26 cellular contexts compared by ENCODE assay signal in the genomic region with DNA sequence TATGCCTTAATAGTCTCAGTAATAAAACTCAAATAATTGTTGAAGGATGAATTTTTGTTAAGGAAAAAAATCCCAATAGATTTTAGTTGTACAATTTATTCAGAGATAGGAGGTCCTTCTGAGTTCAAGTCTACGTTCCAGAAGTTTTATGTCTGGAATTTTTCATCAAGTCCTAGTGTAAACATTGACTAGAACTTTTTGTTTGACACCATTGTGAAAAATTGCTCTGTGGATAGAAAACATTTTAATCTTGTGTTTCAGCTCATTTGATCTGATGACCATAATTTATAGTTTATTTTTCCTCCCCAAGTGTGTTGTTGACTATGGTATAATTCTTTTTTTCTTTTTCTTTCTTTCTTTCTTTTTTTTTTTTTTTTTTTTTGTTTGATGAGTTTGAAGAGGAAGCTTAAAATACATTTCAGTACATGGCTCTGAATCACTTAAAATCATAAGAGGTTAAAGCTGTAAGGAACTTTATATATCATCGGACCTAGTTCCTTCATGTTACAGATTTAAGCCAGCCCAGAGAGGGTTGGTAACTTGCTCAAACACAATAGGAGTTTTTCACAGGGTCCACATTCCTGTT. TPM values are rescaled to one million over a fixed set of nuclear protein-coding genes. Genes with fewer than 3 reads are reported as not detected.
DNase-seq lines count a peak whose midpoint lies in the region; ATAC-seq and TF ChIP-seq lines count a peak whose summit lies in the region.
"Had no signal": no experiment of that assay in that cellular context is flagged by ENCODE, and none has a peak within 500 bp of the region (broad histone marks: within the 10 kb centered on the region; RNA-seq: fewer than 3 reads in every experiment).

No MANE protein-coding gene starts in this region.

- in situ Hi-C loops in transverse colon (cut with MboI; ENCODE audit: low pct_ligation_motif_present in 1 of 4, low pct_unique_long_range_greater_than_20kb in 1 of 4, low sequenced_read_pairs in 3 of 4): no loop called here

- no peaks in the 10 kb centered on the region for H3K27me3 Mint-ChIP-seq in CD8-positive, alpha-beta memory T cell
- H3K27me3 Mint-ChIP-seq: central memory CD8-positive, alpha-beta T cell had no signal

- H3K4me3 ChIP-seq in adrenal gland (no peak overlapping the region), esophagus squamous epithelium (no peak overlapping the region), muscle layer of duodenum (ENCODE audit: low read depth in 1 of 2, low read length in 2 of 2) (no peak overlapping the region), transverse colon (no peak overlapping the region)
- H3K4me3 ChIP-seq in CD8-positive, alpha-beta memory T cell (ENCODE audit: low read length): no peak overlapping the region
- H3K4me3 ChIP-seq: psoas muscle, skin epidermis, thyroid gland had no signal

- peaks cover 18 to 59% (median 20%) of the 10 kb centered on the region in 3 donors for H3K4me1 Mint-ChIP-seq in CD8-positive, alpha-beta memory T cell

- H3K27me3 ChIP-seq in adrenal gland (no peaks in the 10 kb centered on the region), esophagus squamous epithelium (no peaks in the 10 kb centered on the region), muscle layer of duodenum (ENCODE audit: low read depth, low read length) (no peaks in the 10 kb centered on the region), transverse colon (no peaks in the 10 kb centered on the region)
- no peaks in the 10 kb centered on the region for H3K27me3 ChIP-seq in CD8-positive, alpha-beta memory T cell (ENCODE audit: insufficient read depth, low read length, poor library complexity, severe bottlenecking)
- H3K27me3 ChIP-seq: thyroid gland had no signal

- no peaks in the 10 kb centered on the region for H3K9me3 Mint-ChIP-seq in CD8-positive, alpha-beta memory T cell
- H3K9me3 Mint-ChIP-seq: CD8-positive, alpha-beta T cell; central memory CD8-positive, alpha-beta T cell; neural crest cell had no signal

- H3K9me3 ChIP-seq in adrenal gland (replicated peaks in 1 of 3): no peaks in the 10 kb centered on the region
- H3K9me3 ChIP-seq in esophagus squamous epithelium: no peaks in the 10 kb centered on the region
- no peaks in the 10 kb centered on the region for H3K9me3 ChIP-seq in muscle layer of duodenum (ENCODE audit: control insufficient read depth in 1 of 2, low read length in 2 of 2)
- H3K9me3 ChIP-seq in transverse colon: no peaks in the 10 kb centered on the region
- H3K9me3 ChIP-seq in CD8-positive, alpha-beta memory T cell (ENCODE audit: low read length): no peaks in the 10 kb centered on the region
- H3K9me3 ChIP-seq: psoas muscle, thyroid gland had no signal

- no peak overlapping the region for H3K4me3 Mint-ChIP-seq in CD8-positive, alpha-beta memory T cell
- H3K4me3 Mint-ChIP-seq: CD8-positive, alpha-beta T cell; central memory CD8-positive, alpha-beta T cell; neural crest cell had no signal

- no peak for TF ChIP-seq CTCF in adrenal gland (IDR thresholded peaks at IDR 0.05)
- TF ChIP-seq CTCF in esophagus squamous epithelium (IDR thresholded peaks at IDR 0.05): no peak
- TF ChIP-seq CTCF in transverse colon (IDR thresholded peaks at IDR 0.05): no peak

- H3K27ac ChIP-seq in adrenal gland (peak overlapping the region in 4 of 5 donors; percentile 8 to 67 (median 44)), esophagus squamous epithelium (peak overlapping the region; percentile 15 to 82 (median 53)), muscle layer of duodenum (ENCODE audit: low read length) (peak overlapping the region; percentile 86), transverse colon (peak overlapping the region; percentile 51 to 98 (median 82))
- no peak overlapping the region for H3K27ac ChIP-seq in CD8-positive, alpha-beta memory T cell (ENCODE audit: low read depth, low read length)
- H3K27ac ChIP-seq: psoas muscle, skin epidermis had no signal

- no peak for TF ChIP-seq POLR2A in adrenal gland (IDR thresholded peaks at IDR 0.05)
- no peak for TF ChIP-seq POLR2A in esophagus squamous epithelium (IDR thresholded peaks at IDR 0.05)
- no peak for TF ChIP-seq POLR2A in transverse colon (IDR thresholded peaks at IDR 0.05)

- DNase-seq in adrenal gland (no peak), esophagus squamous epithelium (lab: John Stamatoyannopoulos, UW) (no peak), transverse colon (no peak)
- no peak for DNase-seq in CD8-positive, alpha-beta memory T cell
- DNase-seq: activated CD4-positive, alpha-beta T cell treated with anti-CD3 and anti-CD28 coated beads for 1 hour; activated naive CD4-positive, alpha-beta T cell treated with Interleukin-2 at 50 U/mL for 16 hours; activated T-cell treated with anti-CD3 and anti-CD28 coated beads, Interleukin-2, amount 50 U/mL, for 48 hours; anterior cingulate cortex; CD8-positive, alpha-beta T cell; DMS53; Kasumi-1; left colon; midbrain; NCI-H187 treated with DMSO at 0.1 percent for 48 hours; NCI-H226; NCI-H82; psoas muscle; SHP77; stimulated activated naive CD4-positive, alpha-beta T cell; thyroid gland had no signal

- CTCF ChIA-PET in CD8-positive, alpha-beta memory T cell (lab: Charles Lee): interaction anchor here (1.0 to 1.3 kb wide), 2 partner anchors 9 to 115 kb away, joined by 3 read pairs; no protein-coding TSS in a partner anchor

- TF ChIP-seq EP300 in transverse colon (IDR thresholded peaks at IDR 0.05; ENCODE audit: low read depth): no peak

- no peak overlapping the region for H3K27ac Mint-ChIP-seq in CD8-positive, alpha-beta memory T cell
- H3K27ac Mint-ChIP-seq: CD8-positive, alpha-beta T cell had no signal

- H3K36me3 ChIP-seq in adrenal gland (replicated peaks in 1 of 2): no peaks in the 10 kb centered on the region
- H3K36me3 ChIP-seq in esophagus squamous epithelium: peaks cover 0 to 6% (median 0%) of the 10 kb centered on the region in 3 donors
- H3K36me3 ChIP-seq in muscle layer of duodenum (ENCODE audit: control insufficient read depth in 1 of 2, insufficient read depth in 2 of 2, low read length in 2 of 2): peaks cover 0 to 7% of the 10 kb centered on the region in 2 donors
- H3K36me3 ChIP-seq in transverse colon: no peaks in the 10 kb centered on the region
- no peaks in the 10 kb centered on the region for H3K36me3 ChIP-seq in CD8-positive, alpha-beta memory T cell (ENCODE audit: insufficient read depth, low read length)
- H3K36me3 ChIP-seq: thyroid gland had no signal

- no peak for ATAC-seq in HG03139 (IDR thresholded peaks at IDR 0.05; ENCODE audit: unreplicated experiment)
- no peak for ATAC-seq in GM18867 (IDR thresholded peaks at IDR 0.05; ENCODE audit: unreplicated experiment)
- ATAC-seq: CD8-positive, alpha-beta T cell; left colon; psoas muscle had no signal

- 58 to 70% (median 64%) methylated on average over 2 of the region's 2 CpGs for WGBS in adrenal gland, 4 donors
- WGBS in esophagus squamous epithelium, 2 donors: 49 to 65% methylated on average over 2 of the region's 2 CpGs
- WGBS in transverse colon (ENCODE audit: low coverage in 1 of 2), 2 donors: 56 to 67% methylated on average over 1 to 2 of the region's 2 CpGs

- peaks cover 26 to 85% of the 10 kb centered on the region in 2 donors for H3K4me1 ChIP-seq in adrenal gland (replicated peaks in 1 of 2)
- H3K4me1 ChIP-seq in esophagus squamous epithelium: peaks cover 8 to 90% (median 27%) of the 10 kb centered on the region in 3 donors
- H3K4me1 ChIP-seq in muscle layer of duodenum (ENCODE audit: control insufficient read depth in 1 of 2, insufficient read depth in 2 of 2, low read length in 2 of 2): peaks cover 13 to 71% of the 10 kb centered on the region in 2 donors
- H3K4me1 ChIP-seq in transverse colon: peaks cover 5 to 78% (median 34%) of the 10 kb centered on the region in 4 donors
- H3K4me1 ChIP-seq in CD8-positive, alpha-beta memory T cell (ENCODE audit: insufficient read depth, low read length): peaks cover 2% of the 10 kb centered on the region

- intact Hi-C loops in adrenal gland (cut with DNase I) (no loop called here), esophagus squamous epithelium (cut with DNase I) (no loop called here), transverse colon (cut with DNase I; ENCODE audit: low total_unique reads) (no loop called here)

- POLR2A ChIA-PET in CD8-positive, alpha-beta memory T cell (lab: Charles Lee): interaction anchor here (0.6 kb wide), 1 partner anchor 9 kb away, joined by 3 read pairs; no protein-coding TSS in a partner anchor

- peaks cover 0 to 21% (median 4%) of the 10 kb centered on the region in 3 donors for H3K36me3 Mint-ChIP-seq in CD8-positive, alpha-beta memory T cell

RNA-seq across cellular contexts. Expression of a gene that starts 20.7 kb away (rescaled TPM):
- 100 to 1,000 TPM; 137 to 371 (median 157) TPM for total RNA-seq in adrenal gland
- 10 to 100 TPM; 30.0 to 80.3 (median 39.5) TPM for polyA plus RNA-seq in adrenal gland
- 10 to 100 TPM in 3 of 4 donors, 1 to 10 TPM in 1; 9.3 to 88.9 (median 17.6) TPM for total RNA-seq in esophagus squamous epithelium
- total RNA-seq in transverse colon: 10 to 100 TPM; 42.6 to 83.2 (median 48.0) TPM
- total RNA-seq in CD8-positive, alpha-beta memory T cell: 10 to 100 TPM; 21.9 to 26.3 TPM
- polyA plus RNA-seq in CD8-positive, alpha-beta memory T cell: 16.5 TPM

RNA-seq across cellular contexts. Expression of a gene that starts 20.7 kb away (rescaled TPM):
- total RNA-seq in adrenal gland (100 to 1,000 TPM in 3 of 8 donors, 10 to 100 TPM in 5; 60.3 to 147 (median 79.7) TPM), esophagus squamous epithelium (10 to 100 TPM; 10.4 to 25.6 (median 14.6) TPM), transverse colon (10 to 100 TPM; 10.1 to 62.3 (median 16.8) TPM)
- 10 to 100 TPM; 17.8 to 52.4 (median 27.9) TPM for polyA plus RNA-seq in adrenal gland
- 10 to 100 TPM; 35.9 to 37.3 TPM for total RNA-seq in CD8-positive, alpha-beta memory T cell
- 14.7 TPM for polyA plus RNA-seq in CD8-positive, alpha-beta memory T cell
